Comparison of ENCODE assay signal across 22 cellular contexts in the genomic region with DNA sequence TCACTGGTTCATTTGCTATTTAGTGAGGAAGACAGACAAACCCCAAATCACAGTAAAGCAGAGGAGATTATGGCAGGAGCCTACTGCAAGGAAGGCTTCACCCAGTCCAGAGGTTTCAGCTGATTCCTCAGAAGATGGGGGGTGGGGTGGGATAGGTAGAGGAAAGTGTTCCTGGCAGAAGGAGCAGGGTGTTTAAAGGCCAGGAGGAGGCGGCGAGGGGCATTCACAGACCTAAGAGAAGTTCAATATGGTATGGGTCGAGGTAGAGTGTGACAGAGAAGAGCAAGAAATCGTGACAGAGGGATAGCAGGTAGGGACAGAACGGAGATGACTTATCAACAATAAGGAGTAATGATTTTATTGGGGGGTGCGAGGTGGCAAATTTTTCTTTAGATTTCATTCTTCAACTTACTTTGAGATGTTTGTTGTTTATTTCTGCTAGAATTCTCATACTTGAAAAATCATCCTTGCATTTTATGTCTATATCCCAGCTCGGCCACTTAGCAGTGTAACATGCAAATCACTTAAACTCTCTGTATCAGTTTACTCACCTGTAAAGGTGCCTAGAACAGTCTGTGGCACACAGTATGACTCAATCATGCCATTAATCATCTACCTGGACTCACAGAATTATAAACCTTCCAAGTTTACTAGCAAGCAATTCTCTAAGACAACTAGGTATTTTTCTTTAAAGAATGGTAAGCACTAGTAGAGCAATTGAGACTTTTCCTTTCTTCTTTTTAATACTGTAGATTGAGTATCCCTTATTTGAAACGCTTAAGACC.
DNase-seq lines count a peak whose midpoint lies in the region; ATAC-seq and TF ChIP-seq lines count a peak whose summit lies in the region.
"Had no signal": no experiment of that assay in that cellular context is flagged by ENCODE, and none has a peak within 500 bp of the region (broad histone marks: within the 10 kb centered on the region; RNA-seq: fewer than 3 reads in every experiment).

No MANE protein-coding gene starts in this region.

- intact Hi-C loops in body of pancreas (cut with DNase I) = no loop called here

- H3K9me3 ChIP-seq in RWPE2 (ENCODE audit: severe bottlenecking) (peaks cover 2% of the 10 kb centered on the region), GM23248 (ENCODE audit: low read depth) (no peaks in the 10 kb centered on the region), body of pancreas (peaks cover 0 to under 1% (median 0%) of the 10 kb centered on the region in 3 donors)
- H3K9me3 ChIP-seq: neutrophil, thoracic aorta had no signal

- H3K79me2 ChIP-seq in GM23338 (replicated peaks; ENCODE audit: insufficient read depth) (no peaks in the 10 kb centered on the region), GM23248 (ENCODE audit: insufficient read depth) (no peaks in the 10 kb centered on the region)

- 94 to 98% methylated on average over 8 of the region's 8 CpGs for WGBS in GM23248 (ENCODE audit: low coverage in 1 of 2, low lambda C conversion rate in 2 of 2, missing lambda C conversion rate in 2 of 2), 2 experiments
- 93 to 96% methylated on average over 8 of the region's 8 CpGs for WGBS in body of pancreas, 2 donors

- H3K9me2 ChIP-seq in GM23338 (ENCODE audit: insufficient read depth) (no peaks in the 10 kb centered on the region), GM23248 (ENCODE audit: insufficient read depth) (no peaks in the 10 kb centered on the region)

- H3K9ac ChIP-seq in GM23248 = no peak overlapping the region

- H3K4me1 Mint-ChIP-seq in GM23338 (no peaks in the 10 kb centered on the region; the same call in 1 of the 3 replicates), nephron progenitor cell (no peaks in the 10 kb centered on the region)

- H3K36me3 Mint-ChIP-seq in GM23338 (ENCODE audit: low read depth) (peaks cover 38% of the 10 kb centered on the region), nephron progenitor cell (ENCODE audit: low read depth) (peaks cover 77% of the 10 kb centered on the region)

- H3K4me2 ChIP-seq in GM23338 (no peak overlapping the region), GM23248 (ENCODE audit: unreplicated experiment) (no peak overlapping the region)

- no peak overlapping the region for H3K27ac Mint-ChIP-seq in GM23338
- peak overlapping the region; percentile 9 for H3K27ac Mint-ChIP-seq in nephron progenitor cell
- H3K27ac Mint-ChIP-seq: activated CD4-positive, alpha-beta T cell treated with anti-CD3 and anti-CD28 coated beads, Interleukin-2, amount 10 ng/mL, durations not matched to agents 24 days and 14 days had no signal

- no peaks in the 10 kb centered on the region for H4K20me1 ChIP-seq in GM23338 (replicated peaks; ENCODE audit: insufficient read depth)
- H4K20me1 ChIP-seq in GM23248 (ENCODE audit: insufficient read depth) = no peaks in the 10 kb centered on the region

- H3F3A ChIP-seq in GM23338 (replicated peaks; ENCODE audit: low read depth) (0 out of 2 replicates have a peak, but pooled peaks cover 4% of the 10 kb centered on the region), GM23248 (ENCODE audit: insufficient read depth) (peaks cover 8% of the 10 kb centered on the region; the same call in 1 of the 2 replicates)

- DNase-seq in GM23338 (ENCODE audit: low spot score) (peak; percentile 64), RWPE2 (ENCODE audit: low spot score) (no peak), epithelial cell of proximal tubule (ENCODE audit: low read depth) (no peak), nephron progenitor cell (no peak), GM23248 (no peak), pons (ENCODE audit: low spot score) (no peak), body of pancreas (no peak)
- DNase-seq: activated CD4-positive, alpha-beta T cell treated with anti-CD3 and anti-CD28 coated beads, Interleukin-2, amount 10 ng/mL, durations not matched to agents 24 days and 14 days; CD4-positive, alpha-beta memory T cell; heart left ventricle; Karpas-422; NCI-H187 treated with DMSO at 0.1 percent for 48 hours; NCI-H2227 treated with DMSO at 0.1 percent for 48 hours; NCI-H774; OCI-M1; stimulated activated CD4-positive, alpha-beta T cell treated with anti-CD3 and anti-CD28 coated beads, Interleukin-2, amount 100 ng/mL, for 48 hours; stimulated activated naive CD4-positive, alpha-beta T cell; T-helper 1 cell had no signal

- peak; percentile 21 to 44; a peak in 3 of 4 replicates for TF ChIP-seq CTCF in GM23338 (conservative IDR thresholded peaks at IDR 0.05; ENCODE audit: low read depth in 2 of 2)
- TF ChIP-seq CTCF in RWPE2 (IDR thresholded peaks at IDR 0.05; ENCODE audit: poor library complexity, severe bottlenecking) = no peak
- TF ChIP-seq CTCF in epithelial cell of proximal tubule (conservative IDR thresholded peaks at IDR 0.05; ENCODE audit: low read depth, low read length) = peak; percentile 22
- no peak for TF ChIP-seq CTCF in nephron progenitor cell (IDR thresholded peaks at IDR 0.05)
- TF ChIP-seq CTCF in body of pancreas (IDR thresholded peaks at IDR 0.05) = no peak

- H3K4me3 ChIP-seq in GM23338 (no peak overlapping the region), RWPE2 (ENCODE audit: severe bottlenecking) (no peak overlapping the region), epithelial cell of proximal tubule (ENCODE audit: low read depth, low read length) (no peak overlapping the region), GM23248 (no peak overlapping the region), body of pancreas (no peak overlapping the region)
- H3K4me3 ChIP-seq: coronary artery, heart left ventricle, thoracic aorta had no signal

- H3K27me3 ChIP-seq in GM23338 (ENCODE audit: insufficient read depth) (no peaks in the 10 kb centered on the region), RWPE2 (ENCODE audit: insufficient read depth, poor library complexity, severe bottlenecking) (no peaks in the 10 kb centered on the region), GM23248 (replicated peaks; ENCODE audit: insufficient read depth) (no peaks in the 10 kb centered on the region), body of pancreas (no peaks in the 10 kb centered on the region)
- H3K27me3 ChIP-seq: heart left ventricle, neutrophil had no signal

- in situ Hi-C loops in GM23248 (cut with MboI) = no loop called here

- peaks cover 2% of the 10 kb centered on the region; the same call in 2 of the 3 replicates for H3K9me3 Mint-ChIP-seq in GM23338
- peaks cover 13% of the 10 kb centered on the region for H3K9me3 Mint-ChIP-seq in nephron progenitor cell
- H3K9me3 Mint-ChIP-seq: activated CD4-positive, alpha-beta T cell treated with anti-CD3 and anti-CD28 coated beads, Interleukin-2, amount 10 ng/mL, durations not matched to agents 24 days and 14 days had no signal

- ATAC-seq in GM23338 = peak; percentile 89
- peak; percentile 38; the same call in 2 of the 3 replicates for ATAC-seq in RWPE2 (ENCODE audit: low read depth)
- no peak for ATAC-seq in GM19397 (IDR thresholded peaks at IDR 0.05; ENCODE audit: unreplicated experiment)
- ATAC-seq in body of pancreas = no peak

- TF ChIP-seq POLR2A in body of pancreas (IDR thresholded peaks at IDR 0.05) = no peak

- H3K27ac ChIP-seq in GM23338 (ENCODE audit: low read depth) = no peak overlapping the region
- no peak overlapping the region for H3K27ac ChIP-seq in RWPE2 (ENCODE audit: poor library complexity, severe bottlenecking)
- H3K27ac ChIP-seq in GM23248 = no peak overlapping the region
- H3K27ac ChIP-seq in body of pancreas = no peak overlapping the region
- H3K27ac ChIP-seq: coronary artery, heart left ventricle, neutrophil, thoracic aorta had no signal

- H3K4me3 Mint-ChIP-seq in GM23338 = no peak overlapping the region
- H3K4me3 Mint-ChIP-seq in nephron progenitor cell = no peak overlapping the region
- H3K4me3 Mint-ChIP-seq: activated CD4-positive, alpha-beta T cell treated with anti-CD3 and anti-CD28 coated beads, Interleukin-2, amount 10 ng/mL, durations not matched to agents 24 days and 14 days; CD4-positive, alpha-beta memory T cell had no signal

- peaks cover 2% of the 10 kb centered on the region for H3K27me3 Mint-ChIP-seq in GM23338 (ENCODE audit: insufficient read depth, low read depth, poor library complexity)
- no peaks in the 10 kb centered on the region for H3K27me3 Mint-ChIP-seq in nephron progenitor cell (ENCODE audit: low read depth, poor library complexity)
- H3K27me3 Mint-ChIP-seq: activated CD4-positive, alpha-beta T cell treated with anti-CD3 and anti-CD28 coated beads, Interleukin-2, amount 10 ng/mL, durations not matched to agents 24 days and 14 days; CD4-positive, alpha-beta memory T cell had no signal

- H2AFZ ChIP-seq in GM23338 (no peak overlapping the region), GM23248 (no peak overlapping the region)

- H3K36me3 ChIP-seq in GM23338 (ENCODE audit: insufficient read depth) (peaks cover 11% of the 10 kb centered on the region), RWPE2 (ENCODE audit: low read depth) (peaks cover 71% of the 10 kb centered on the region), GM23248 (ENCODE audit: low read depth) (peaks cover 53% of the 10 kb centered on the region), body of pancreas (replicated peaks in 1 of 2; ENCODE audit: insufficient read depth in 1 of 2, low read depth in 2 of 2) (peaks cover 17 to 26% of the 10 kb centered on the region in 2 donors)

- H3K4me1 ChIP-seq in GM23338 (ENCODE audit: insufficient read depth) (no peaks in the 10 kb centered on the region), RWPE2 (ENCODE audit: insufficient read depth, poor library complexity, severe bottlenecking) (no peaks in the 10 kb centered on the region), GM23248 (ENCODE audit: insufficient read depth) (no peaks in the 10 kb centered on the region), body of pancreas (no peaks in the 10 kb centered on the region)

TF ChIP-seq in GM23338, 12 proteins besides CTCF, POLR2A, EP300 and RAD21 (continues in another document):
- TF ChIP-seq JUNB (IDR thresholded peaks at IDR 0.05; ENCODE audit: unreplicated experiment) (no peak), ZNF331 (CRISPR knock-in tag; IDR thresholded peaks at IDR 0.05; ENCODE audit: low read depth) (no peak), NANOG (IDR thresholded peaks at IDR 0.05; ENCODE audit: borderline replicate concordance) (no peak), CREB1 (CRISPR knock-in tag; IDR thresholded peaks at IDR 0.05; ENCODE audit: low read depth) (no peak)

Comparison
In these comparisons a context has a peak if more than half of its experiments do, and no peak if none do; other contexts are left out.
1. ATAC-seq: peak in GM23338 (single experiment) and RWPE2 (single experiment); none in GM19397 (single experiment) and body of pancreas (single experiment).
2. CTCF ChIP-seq: peak in GM23338 (2 of 2) and epithelial cell of proximal tubule (single experiment); none in RWPE2 (single experiment), nephron progenitor cell (single experiment) and body of pancreas (0 of 7).